Comparison of ENCODE assay signal across 8 cellular contexts in the genomic region with DNA sequence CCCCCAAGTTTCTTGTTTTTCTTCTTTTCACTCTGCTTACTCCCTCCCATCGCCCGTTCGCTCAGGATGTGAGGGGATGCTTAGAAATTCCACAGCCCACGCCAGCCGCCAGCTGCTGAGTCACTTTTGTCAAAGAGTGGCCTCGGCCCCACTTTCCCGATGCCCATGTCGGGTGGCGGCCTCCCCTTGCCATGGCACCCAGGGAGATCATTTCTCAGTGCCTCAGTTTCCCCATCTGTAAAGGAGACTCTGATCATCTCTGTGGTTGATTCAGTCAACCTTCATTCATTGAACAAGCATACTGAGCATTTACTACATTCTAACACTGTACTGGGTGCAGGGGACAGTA. TPM values are rescaled to one million over a fixed set of nuclear protein-coding genes. Genes with fewer than 3 reads are reported as not detected.
DNase-seq lines count a peak whose midpoint lies in the region; TF ChIP-seq lines count a peak whose summit lies in the region.

No MANE protein-coding gene starts in this region.

- no peaks in the 10 kb centered on the region for H3K36me3 Mint-ChIP-seq in dendritic cell treated with granulocyte-macrophage colony-stimulating factor and Interleukin-4, amounts not matched to agents 40 ng/mL and 50 ng/mL, for 4 days (ENCODE audit: low read depth)
- no peaks in the 10 kb centered on the region for H3K36me3 Mint-ChIP-seq in neural progenitor cell

- no peaks in the 10 kb centered on the region for H3K27me3 ChIP-seq in BJ (ENCODE audit: control insufficient read depth, insufficient read depth, low read length)
- H3K27me3 ChIP-seq in HUES64 (ENCODE audit: insufficient read depth, low read length) = no peaks in the 10 kb centered on the region; the same call in 1 of the 2 replicates
- H3K27me3 ChIP-seq in neural progenitor cell = no peaks in the 10 kb centered on the region
- no peaks in the 10 kb centered on the region for H3K27me3 ChIP-seq in Karpas-422 (ENCODE audit: low read length)

- H3F3A ChIP-seq in neural progenitor cell (ENCODE audit: low read depth) = peaks cover 9% of the 10 kb centered on the region

- CTCF ChIA-PET in BJ (lab: Yijun Ruan, JAX) = interaction anchor here (0.6 to 3.4 kb wide), 10 partner anchors 11 to 44 kb away, joined by 3 to 24 read pairs (median 6); no protein-coding TSS in a partner anchor

- POLR2A ChIA-PET in BJ (lab: Charles Lee) = interaction anchor here (0.7 to 1.5 kb wide), 3 partner anchors 12 to 134 kb away, joined by 3 to 8 read pairs (median 5); no protein-coding TSS in a partner anchor

- H3K9me3 ChIP-seq in HUES64 (ENCODE audit: insufficient read depth, low read depth, low read length) = no peaks in the 10 kb centered on the region
- H3K9me3 ChIP-seq in neural progenitor cell (ENCODE audit: low read depth) = no peaks in the 10 kb centered on the region
- H3K9me3 ChIP-seq in Karpas-422 (ENCODE audit: low read length) = no peaks in the 10 kb centered on the region

- H4K20me1 ChIP-seq in neural progenitor cell (ENCODE audit: low read depth) (no peaks in the 10 kb centered on the region), Karpas-422 (ENCODE audit: insufficient read depth, low read depth, low read length) (peaks cover 16% of the 10 kb centered on the region; the same call in 1 of the 2 replicates)

- H3K27me3 Mint-ChIP-seq in dendritic cell treated with granulocyte-macrophage colony-stimulating factor and Interleukin-4, amounts not matched to agents 40 ng/mL and 50 ng/mL, for 4 days = peaks cover 44% of the 10 kb centered on the region
- H3K27me3 Mint-ChIP-seq in neural progenitor cell (ENCODE audit: insufficient read depth, low read depth) = peaks cover 22% of the 10 kb centered on the region

- H2AFZ ChIP-seq in neural progenitor cell (replicated peaks) = peak overlapping the region; percentile 66
- no peak overlapping the region for H2AFZ ChIP-seq in Karpas-422 (ENCODE audit: low read length)

- H3K4me3 ChIP-seq in BJ (ENCODE audit: low read depth, low read length) (peak overlapping the region; percentile 88), HUES64 (ENCODE audit: low read length) (peak overlapping the region; percentile 50), neural progenitor cell (peak overlapping the region; percentile 36), Karpas-422 (ENCODE audit: low read length) (no peak overlapping the region)

- H3K36me3 ChIP-seq in BJ (ENCODE audit: control insufficient read depth, insufficient read depth, low read length) = peaks cover 7% of the 10 kb centered on the region
- no peaks in the 10 kb centered on the region for H3K36me3 ChIP-seq in HUES64 (ENCODE audit: insufficient read depth, low read length)
- H3K36me3 ChIP-seq in neural progenitor cell = no peaks in the 10 kb centered on the region
- no peaks in the 10 kb centered on the region for H3K36me3 ChIP-seq in Karpas-422 (ENCODE audit: insufficient read depth, low read length)

- intact Hi-C loops in dendritic cell treated with granulocyte-macrophage colony-stimulating factor and Interleukin-4, amounts not matched to agents 40 ng/mL and 50 ng/mL, for 4 days (cut with micrococcal nuclease) = no loop called here

- H3K4me1 Mint-ChIP-seq in dendritic cell treated with granulocyte-macrophage colony-stimulating factor and Interleukin-4, amounts not matched to agents 40 ng/mL and 50 ng/mL, for 4 days (ENCODE audit: low read depth) = peaks cover 29% of the 10 kb centered on the region
- H3K4me1 Mint-ChIP-seq in neural progenitor cell = peaks cover 52% of the 10 kb centered on the region

- H3K9me3 Mint-ChIP-seq in dendritic cell treated with granulocyte-macrophage colony-stimulating factor and Interleukin-4, amounts not matched to agents 40 ng/mL and 50 ng/mL, for 4 days = no peaks in the 10 kb centered on the region
- H3K9me3 Mint-ChIP-seq in neural progenitor cell = no peaks in the 10 kb centered on the region

- H3K4me3 Mint-ChIP-seq in dendritic cell treated with granulocyte-macrophage colony-stimulating factor and Interleukin-4, amounts not matched to agents 40 ng/mL and 50 ng/mL, for 4 days = peak overlapping the region; percentile 61
- peak overlapping the region; percentile 81 for H3K4me3 Mint-ChIP-seq in neural progenitor cell

- no peak for DNase-seq in BJ (ENCODE audit: low read depth)
- no peak for DNase-seq in neural progenitor cell (ENCODE audit: low spot score)
- DNase-seq in GM20000 (ENCODE audit: low spot score) = no peak
- no peak for DNase-seq in stimulated activated CD4-positive, alpha-beta T cell treated with anti-CD3 and anti-CD28 coated beads, Interleukin-4, amount 100 ng/mL, for 1 hour
- no peak for DNase-seq in Karpas-422
- no peak for DNase-seq in 8988T

- H3K4me1 ChIP-seq in HUES64 (ENCODE audit: insufficient read depth, low read length) (peaks cover 27% of the 10 kb centered on the region), neural progenitor cell (peaks cover 16% of the 10 kb centered on the region), Karpas-422 (ENCODE audit: low read length) (peaks cover 18% of the 10 kb centered on the region)

- TF ChIP-seq CTCF in BJ (IDR thresholded peaks at IDR 0.05; ENCODE audit: insufficient read depth, low read depth, low read length) = no peak
- TF ChIP-seq CTCF in neural progenitor cell (IDR thresholded peaks at IDR 0.05) = no peak
- no peak for TF ChIP-seq CTCF in GM20000 (IDR thresholded peaks at IDR 0.05; ENCODE audit: extremely low read depth, missing control alignments)

- H3K79me2 ChIP-seq in neural progenitor cell (ENCODE audit: low read depth) (no peaks in the 10 kb centered on the region), Karpas-422 (ENCODE audit: low read length) (no peaks in the 10 kb centered on the region)

- peak overlapping the region; percentile 20; the same call in 1 of the 2 replicates for H3K9ac ChIP-seq in HUES64 (ENCODE audit: low read depth, low read length)
- H3K9ac ChIP-seq in neural progenitor cell = no peak overlapping the region
- H3K9ac ChIP-seq in Karpas-422 (ENCODE audit: low read length) = no peak overlapping the region

- WGBS in HUES64 = 44% methylated on average over 9 of the region's 9 CpGs

- H3K4me2 ChIP-seq in neural progenitor cell (peak overlapping the region; percentile 75), Karpas-422 (ENCODE audit: low read depth, low read length, poor library complexity, severe bottlenecking) (no peak overlapping the region)

- H3K27ac ChIP-seq in HUES64 (ENCODE audit: low read depth, low read length) (no peak overlapping the region), neural progenitor cell (no peak overlapping the region), Karpas-422 (ENCODE audit: low read length) (no peak overlapping the region)

- H3K27ac Mint-ChIP-seq in dendritic cell treated with granulocyte-macrophage colony-stimulating factor and Interleukin-4, amounts not matched to agents 40 ng/mL and 50 ng/mL, for 4 days = no peak overlapping the region
- peak overlapping the region; percentile 59 for H3K27ac Mint-ChIP-seq in neural progenitor cell

- H3K9me2 ChIP-seq in Karpas-422 (replicated peaks; ENCODE audit: insufficient read depth, low read length) = no peaks in the 10 kb centered on the region

RNA-seq across cellular contexts. Expression of gene PDGFRB, which starts 0.4 kb away (rescaled TPM):
- 163 and 276 TPM in 2 replicates for polyA plus RNA-seq in BJ (2011; rRNA removed)
- 384 and 442 TPM in 2 replicates for polyA minus RNA-seq in BJ (2011; rRNA and poly(A)+ RNA removed)
- 9.3 TPM for polyA plus RNA-seq in HUES64 (2013, experiment 1 of 2)
- 16.0 TPM for polyA plus RNA-seq in HUES64 (2013, experiment 2 of 2)
- 8.9 and 16.6 TPM in 2 replicates for total RNA-seq in neural progenitor cell (ENCODE audit: low replicate concordance)
- not detected in 2 replicates for total RNA-seq in Karpas-422 (2014; rRNA removed; shearing (Covaris generic); ENCODE audit: low replicate concordance)

RNA-seq across cellular contexts. Expression of gene CDX1, which starts 10.6 kb away (rescaled TPM):
- polyA plus RNA-seq in BJ (2011; rRNA removed) = 0.39 and 0.97 TPM in 2 replicates
- polyA minus RNA-seq in BJ (2011; rRNA and poly(A)+ RNA removed) = 0.14 TPM in 1 of 2 replicates, not detected in the other
- 3.8 TPM for polyA plus RNA-seq in HUES64 (2013, experiment 1 of 2)
- polyA plus RNA-seq in HUES64 (2013, experiment 2 of 2) = 2.4 TPM
- not detected in 2 replicates for total RNA-seq in neural progenitor cell (ENCODE audit: low replicate concordance)
- total RNA-seq in Karpas-422 (2014; rRNA removed; shearing (Covaris generic); ENCODE audit: low replicate concordance) = not detected in 2 replicates

RNA-seq across cellular contexts. Expression of gene SLC6A7, which starts 33.9 kb away (rescaled TPM):
- polyA plus RNA-seq in BJ (2011; rRNA removed) = not detected in 2 replicates
- not detected in 2 replicates for polyA minus RNA-seq in BJ (2011; rRNA and poly(A)+ RNA removed)
- polyA plus RNA-seq in HUES64 (2013, experiment 1 of 2) = not detected
- polyA plus RNA-seq in HUES64 (2013, experiment 2 of 2) = not detected
- not detected in 2 replicates for total RNA-seq in neural progenitor cell (ENCODE audit: low replicate concordance)
- total RNA-seq in Karpas-422 (2014; rRNA removed; shearing (Covaris generic); ENCODE audit: low replicate concordance) = not detected in 2 replicates
